ENCODE assay signal across 1 cellular context in genomic region chr2:27973592-27973991, GRCh38.
TF ChIP-seq lines count a peak whose summit lies in the region.

No MANE protein-coding gene starts in this region.

TF ChIP-seq in H1, 55 proteins besides CTCF, POLR2A, EP300 and RAD21:
- TF ChIP-seq CHD7 (IDR thresholded peaks at IDR 0.05; ENCODE audit: insufficient replicate concordance, low read length), result no peak
